Comparison of ENCODE assay signal across 8 cellular contexts in genomic region chr15:74322558-74323180, GRCh38. TPM values are rescaled to one million over a fixed set of nuclear protein-coding genes. Genes with fewer than 3 reads are reported as not detected.
DNase-seq lines count a peak whose midpoint lies in the region; ATAC-seq and TF ChIP-seq lines count a peak whose summit lies in the region.

No MANE protein-coding gene starts in this region.

- no peaks in the 10 kb centered on the region for H3K27me3 Mint-ChIP-seq in activated CD4-positive, alpha-beta memory T cell treated with anti-CD3 and anti-CD28 coated beads for 36 hours
- peaks cover 20% of the 10 kb centered on the region for H3K27me3 Mint-ChIP-seq in memory B cell

- CTCF ChIA-PET in activated CD4-positive, alpha-beta memory T cell treated with anti-CD3 and anti-CD28 coated beads for 36 hours (lab: Charles Lee) = interaction anchor here (0.5 to 3.9 kb wide), 21 partner anchors 8 to 1164 kb away, joined by 3 to 32 read pairs (median 4); partner anchors contain the start of gene ISLR2

- peak; percentile 93 for TF ChIP-seq CTCF in GM20000 (IDR thresholded peaks at IDR 0.05; ENCODE audit: extremely low read depth, missing control alignments)

- H3K27ac Mint-ChIP-seq in activated CD4-positive, alpha-beta memory T cell treated with anti-CD3 and anti-CD28 coated beads for 36 hours = no peak overlapping the region
- no peak overlapping the region for H3K27ac Mint-ChIP-seq in memory B cell

- H3K4me1 Mint-ChIP-seq in activated CD4-positive, alpha-beta memory T cell treated with anti-CD3 and anti-CD28 coated beads for 36 hours (ENCODE audit: low read depth) = no peaks in the 10 kb centered on the region
- H3K4me1 Mint-ChIP-seq in memory B cell = peaks cover 14% of the 10 kb centered on the region

- H3K9me3 Mint-ChIP-seq in activated CD4-positive, alpha-beta memory T cell treated with anti-CD3 and anti-CD28 coated beads for 36 hours = no peaks in the 10 kb centered on the region
- H3K9me3 Mint-ChIP-seq in memory B cell = no peaks in the 10 kb centered on the region

- H3K36me3 Mint-ChIP-seq in activated CD4-positive, alpha-beta memory T cell treated with anti-CD3 and anti-CD28 coated beads for 36 hours = no peaks in the 10 kb centered on the region
- H3K36me3 Mint-ChIP-seq in memory B cell = no peaks in the 10 kb centered on the region

- DNase-seq in AG08396 (ENCODE audit: low spot score) = peak; percentile 79
- DNase-seq in GM20000 (ENCODE audit: low spot score) = peak; percentile 78
- DNase-seq in NCI-H69 (lab: John Stamatoyannopoulos, UW) = peak; percentile 81
- DNase-seq in activated CD4-positive, alpha-beta memory T cell treated with anti-CD3 and anti-CD28 coated beads for 36 hours = peak; percentile 70
- peak; percentile 87 for DNase-seq in ecto neural progenitor cell (ENCODE audit: low spot score)
- DNase-seq in memory B cell (ENCODE audit: low spot score in 2 of 2) = peak; percentile 52 to 54
- peak; percentile 41 for DNase-seq in stimulated activated CD8-positive, alpha-beta memory T cell treated with anti-CD3 and anti-CD28 coated beads, Interleukin-4, amount 100 ng/mL, for 24 hours (ENCODE audit: low read depth)

- H3K4me3 Mint-ChIP-seq in activated CD4-positive, alpha-beta memory T cell treated with anti-CD3 and anti-CD28 coated beads for 36 hours = no peak overlapping the region
- H3K4me3 Mint-ChIP-seq in memory B cell = no peak overlapping the region

- intact Hi-C loops in activated CD4-positive, alpha-beta memory T cell treated with anti-CD3 and anti-CD28 coated beads for 36 hours (cut with micrococcal nuclease) = loop anchor here (2.0 to 5.0 kb wide), 3 partner anchors 194 to 350 kb away; no protein-coding TSS in a partner anchor

- POLR2A ChIA-PET in activated CD4-positive, alpha-beta memory T cell treated with anti-CD3 and anti-CD28 coated beads for 36 hours (lab: Charles Lee) = interaction anchor here (1.0 kb wide), 1 partner anchor 194 kb away, joined by 3 read pairs; no protein-coding TSS in a partner anchor

- ATAC-seq in memory B cell (ENCODE audit: low read depth) (peak; percentile 82), GM19351 (IDR thresholded peaks at IDR 0.05; ENCODE audit: unreplicated experiment) (no peak)

RNA-seq across cellular contexts. Expression of gene CYP11A1, which starts 44.8 kb away (rescaled TPM):
- total RNA-seq in activated CD4-positive, alpha-beta memory T cell treated with anti-CD3 and anti-CD28 coated beads for 36 hours = under 1 TPM in 1 of 2 experiments, not detected in 1; 0.29 TPM
